Comparison of ENCODE assay signal across 20 cellular contexts in genomic region chr13:48131481-48131992, GRCh38. TPM values are rescaled to one million over a fixed set of nuclear protein-coding genes. Genes with fewer than 3 reads are reported as not detected.
DNase-seq lines count a peak whose midpoint lies in the region; ATAC-seq and TF ChIP-seq lines count a peak whose summit lies in the region.
"Had no signal": no experiment of that assay in that cellular context is flagged by ENCODE, and none has a peak within 500 bp of the region (broad histone marks: within the 10 kb centered on the region; RNA-seq: fewer than 3 reads in every experiment).

No MANE protein-coding gene starts in this region.

- ATAC-seq in HG03045 (IDR thresholded peaks at IDR 0.05; ENCODE audit: unreplicated experiment) (no peak), sciatic nerve (no peak)
- ATAC-seq: HCT116 had no signal

- TF ChIP-seq POLR2A in breast epithelium (IDR thresholded peaks at IDR 0.05) (no peak), esophagus muscularis mucosa (IDR thresholded peaks at IDR 0.05; ENCODE audit: low read depth) (no peak)

- no peak for DNase-seq in MCF 10A (ENCODE audit: unreplicated experiment)
- no peak for DNase-seq in breast epithelium (ENCODE audit: low spot score in 2 of 2)
- peak; percentile 53 for DNase-seq in cerebellar cortex (ENCODE audit: low spot score)
- DNase-seq in kidney glomerular epithelial cell (lab: John Stamatoyannopoulos, UW): peak; percentile 25
- DNase-seq in esophagus muscularis mucosa (ENCODE audit: extremely low spot score): no peak
- DNase-seq in sciatic nerve (ENCODE audit: low spot score): no peak
- DNase-seq: 8988T; CD8-positive, alpha-beta memory T cell; GDM1; GOT3; NCI-H1694; NCI-H2081; NCI-H446; NCI-H526 treated with DMSO at 0.1 percent for 48 hours; SHP77 treated with DMSO at 0.1 percent for 48 hours had no signal

- H3K9me3 ChIP-seq in breast epithelium (no peaks in the 10 kb centered on the region), esophagus muscularis mucosa (no peaks in the 10 kb centered on the region)

- CTCF ChIA-PET in MCF 10A (lab: Yijun Ruan, JAX): interaction anchor here (0.6 to 2.6 kb wide), 7 partner anchors 37 to 1338 kb away, joined by 3 to 12 read pairs (median 4); partner anchors contain the start of gene MED4

- intact Hi-C loops in MCF 10A (cut with micrococcal nuclease): no loop called here
- intact Hi-C loops in breast epithelium (cut with DNase I; ENCODE audit: low total_unique reads): no loop called here
- intact Hi-C loops in esophagus muscularis mucosa (cut with DNase I): no loop called here
- intact Hi-C loops in sciatic nerve (cut with DNase I): no loop called here

- no peaks in the 10 kb centered on the region for H3K27me3 Mint-ChIP-seq in MCF 10A (ENCODE audit: insufficient read depth, unreplicated experiment)

- no peak overlapping the region for H3K4me3 ChIP-seq in breast epithelium
- no peak overlapping the region for H3K4me3 ChIP-seq in esophagus muscularis mucosa
- H3K4me3 ChIP-seq: SK-N-MC had no signal

- H3K27ac Mint-ChIP-seq in MCF 10A (ENCODE audit: low read depth, unreplicated experiment): peak overlapping the region; percentile 60
- H3K27ac Mint-ChIP-seq: CD8-positive, alpha-beta memory T cell had no signal

- no peak for TF ChIP-seq CTCF in MCF 10A (IDR thresholded peaks at IDR 0.05; ENCODE audit: unreplicated experiment)
- no peak for TF ChIP-seq CTCF in breast epithelium (IDR thresholded peaks at IDR 0.05)
- no peak for TF ChIP-seq CTCF in esophagus muscularis mucosa (IDR thresholded peaks at IDR 0.05)

- H3K27me3 ChIP-seq in breast epithelium (no peaks in the 10 kb centered on the region), esophagus muscularis mucosa (no peaks in the 10 kb centered on the region)

- H3K4me3 Mint-ChIP-seq in MCF 10A (ENCODE audit: unreplicated experiment): no peak overlapping the region
- H3K4me3 Mint-ChIP-seq: CD8-positive, alpha-beta memory T cell had no signal

- H3K36me3 ChIP-seq in breast epithelium (no peaks in the 10 kb centered on the region), esophagus muscularis mucosa (no peaks in the 10 kb centered on the region)

- H3K4me1 ChIP-seq in breast epithelium (no peaks in the 10 kb centered on the region), esophagus muscularis mucosa (peaks cover 8 to 16% (median 14%) of the 10 kb centered on the region in 4 donors)

- 38% methylated on average over 2 of the region's 2 CpGs for WGBS in esophagus muscularis mucosa

- peak overlapping the region in 1 of 2 donors; percentile 34 for H3K27ac ChIP-seq in breast epithelium
- no peak overlapping the region for H3K27ac ChIP-seq in esophagus muscularis mucosa (replicated peaks in 1 of 4)
- H3K27ac ChIP-seq: C4-2B, KMS-11, SK-N-MC had no signal

- H3K4me1 Mint-ChIP-seq in MCF 10A (ENCODE audit: insufficient read depth, unreplicated experiment): peaks cover 11% of the 10 kb centered on the region

- BruUV-seq in MCF 10A (replicated peaks; lab: Mats Ljungman, UMichigan): no TSS peak

- POLR2A ChIA-PET in MCF 10A (lab: Yijun Ruan, JAX): interaction anchor here (0.7 to 5.1 kb wide), 15 partner anchors 8 to 651 kb away, joined by 3 to 110 read pairs (median 4); partner anchors contain the start of genes ITM2B, MED4 and RB1

- H3K9me3 Mint-ChIP-seq in MCF 10A (ENCODE audit: unreplicated experiment): no peaks in the 10 kb centered on the region
- H3K9me3 Mint-ChIP-seq: CD8-positive, alpha-beta memory T cell had no signal

- H3K36me3 Mint-ChIP-seq in MCF 10A (ENCODE audit: insufficient read depth, unreplicated experiment): no peaks in the 10 kb centered on the region

- no peak for TF ChIP-seq EP300 in esophagus muscularis mucosa (IDR thresholded peaks at IDR 0.05)

RNA-seq across cellular contexts. Expression of gene MED4, which starts 36.6 kb away (rescaled TPM):
- total RNA-seq in MCF 10A (2022) (45.2 and 56.5 TPM in 2 replicates), breast epithelium (10 to 100 TPM; 39.0 to 45.1 (median 39.8) TPM), esophagus muscularis mucosa (10 to 100 TPM; 32.0 to 42.1 (median 37.1) TPM), sciatic nerve (46.4 TPM)

Comparison
In these comparisons a context has a peak if more than half of its experiments do, and no peak if none do; other contexts are left out.
1. DNase-seq: peak in cerebellar cortex (single experiment) and kidney glomerular epithelial cell (single experiment); none in MCF 10A (single experiment), breast epithelium (0 of 2), esophagus muscularis mucosa (single experiment) and sciatic nerve (single experiment).